11 cellular contexts compared by ENCODE assay signal in the genomic region with DNA sequence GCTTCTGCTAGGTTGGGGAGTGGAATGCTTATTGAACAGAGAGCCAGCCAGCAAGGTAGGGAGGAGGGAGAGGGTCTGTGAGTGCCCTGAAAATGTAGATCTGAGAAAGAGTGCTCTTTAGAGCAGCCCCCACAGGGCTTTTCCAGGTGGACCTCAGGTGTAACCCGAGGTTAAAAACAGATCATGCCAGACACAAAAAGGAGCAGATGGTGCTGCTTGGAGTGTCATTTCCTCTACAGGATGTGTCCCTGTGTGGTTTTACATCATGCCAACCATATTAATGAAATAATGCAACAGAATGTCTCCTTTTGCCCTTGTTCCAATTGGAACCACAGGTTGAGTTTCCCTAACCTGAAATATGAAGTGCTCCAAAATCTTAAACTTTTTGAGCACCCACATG. TPM values are rescaled to one million over a fixed set of nuclear protein-coding genes. Genes with fewer than 3 reads are reported as not detected.
A peak's percentile ranks its signal among the peaks of the same experiment; 100 is the strongest.
DNase-seq lines count a peak whose midpoint lies in the region; ATAC-seq and TF ChIP-seq lines count a peak whose summit lies in the region.
"Had no signal": no experiment of that assay in that cellular context is flagged by ENCODE, and none has a peak within 500 bp of the region (broad histone marks: within the 10 kb centered on the region; RNA-seq: fewer than 3 reads in every experiment).

No MANE protein-coding gene starts in this region.

- no peaks in the 10 kb centered on the region for H3K27me3 ChIP-seq in SU-DHL-6 (ENCODE audit: low read length)
- no peaks in the 10 kb centered on the region for H3K27me3 ChIP-seq in esophagus squamous epithelium
- no peaks in the 10 kb centered on the region for H3K27me3 ChIP-seq in upper lobe of left lung

- H4K20me1 ChIP-seq in SU-DHL-6 (ENCODE audit: low read depth, low read length), result peaks cover 15% of the 10 kb centered on the region; the same call in 1 of the 2 replicates

- peaks cover 56 to 100% (median 86%) of the 10 kb centered on the region in 3 donors for H3K4me1 ChIP-seq in esophagus squamous epithelium
- peaks cover 88 to 99% (median 94%) of the 10 kb centered on the region in 4 donors for H3K4me1 ChIP-seq in upper lobe of left lung

- H3K9me3 Mint-ChIP-seq in activated naive CD4-positive, alpha-beta T cell treated with anti-CD3 and anti-CD28 coated beads, Interleukin-2, amount 10 ng/mL, durations not matched to agents 7 days and 5 days, result no peaks in the 10 kb centered on the region

- H3K9me2 ChIP-seq in SU-DHL-6 (replicated peaks; ENCODE audit: insufficient read depth, low read length), result no peaks in the 10 kb centered on the region

- H3K27ac Mint-ChIP-seq in activated naive CD4-positive, alpha-beta T cell treated with anti-CD3 and anti-CD28 coated beads, Interleukin-2, amount 10 ng/mL, durations not matched to agents 7 days and 5 days, result peak overlapping the region; percentile 99

- no peak for DNase-seq in activated naive CD4-positive, alpha-beta T cell treated with anti-CD3 and anti-CD28 coated beads, Interleukin-2, amount 10 ng/mL, durations not matched to agents 7 days and 5 days
- DNase-seq in activated naive CD4-positive, alpha-beta T cell (lab: John Stamatoyannopoulos, UW), result no peak
- DNase-seq in esophagus squamous epithelium (lab: John Stamatoyannopoulos, UW) (no peak), upper lobe of left lung (no peak), NCI-H82 (lab: John Stamatoyannopoulos, UW) (no peak), GM10266 (ENCODE audit: extremely low spot score) (no peak)
- DNase-seq: occipital lobe; stimulated activated CD4-positive, alpha-beta T cell treated with anti-CD3 and anti-CD28 coated beads, Interleukin-1b, Interleukin-23, amount 100 ng/mL, for 48 hours had no signal

- H3K4me3 Mint-ChIP-seq in activated naive CD4-positive, alpha-beta T cell treated with anti-CD3 and anti-CD28 coated beads, Interleukin-2, amount 10 ng/mL, durations not matched to agents 7 days and 5 days, result no peak overlapping the region

- H2AFZ ChIP-seq in SU-DHL-6 (ENCODE audit: low read depth, low read length, severe bottlenecking), result no peak overlapping the region

- H3K79me2 ChIP-seq in SU-DHL-6 (ENCODE audit: insufficient read depth, low read length), result peaks cover 82% of the 10 kb centered on the region

- no peak for TF ChIP-seq EP300 in upper lobe of left lung (IDR thresholded peaks at IDR 0.05)

- CTCF ChIA-PET in activated naive CD4-positive, alpha-beta T cell treated with anti-CD3 and anti-CD28 coated beads, Interleukin-2, amount 10 ng/mL, durations not matched to agents 7 days and 5 days (lab: Charles Lee), result interaction anchor here (1.2 to 2.2 kb wide), 3 partner anchors 13 to 56 kb away, joined by 3 to 8 read pairs (median 4); no protein-coding TSS in a partner anchor

- TF ChIP-seq POLR2A in esophagus squamous epithelium (IDR thresholded peaks at IDR 0.05) (no peak), upper lobe of left lung (IDR thresholded peaks at IDR 0.05) (no peak)

- H3K36me3 Mint-ChIP-seq in activated naive CD4-positive, alpha-beta T cell treated with anti-CD3 and anti-CD28 coated beads, Interleukin-2, amount 10 ng/mL, durations not matched to agents 7 days and 5 days, result peaks cover 30% of the 10 kb centered on the region

- H3K4me1 Mint-ChIP-seq in activated naive CD4-positive, alpha-beta T cell treated with anti-CD3 and anti-CD28 coated beads, Interleukin-2, amount 10 ng/mL, durations not matched to agents 7 days and 5 days, result peaks cover 97% of the 10 kb centered on the region

- H3K36me3 ChIP-seq in SU-DHL-6 (ENCODE audit: low read length), result peaks cover 5% of the 10 kb centered on the region; the same call in 1 of the 2 replicates
- H3K36me3 ChIP-seq in esophagus squamous epithelium, result no peaks in the 10 kb centered on the region
- H3K36me3 ChIP-seq in upper lobe of left lung, result no peaks in the 10 kb centered on the region

- 11 to 38% methylated on average over 1 of the region's 1 CpG for WGBS in esophagus squamous epithelium, 2 donors
- 6 to 32% methylated on average over 1 of the region's 1 CpG for WGBS in upper lobe of left lung, 2 donors

- no peaks in the 10 kb centered on the region for H3K27me3 Mint-ChIP-seq in activated naive CD4-positive, alpha-beta T cell treated with anti-CD3 and anti-CD28 coated beads, Interleukin-2, amount 10 ng/mL, durations not matched to agents 7 days and 5 days

- peaks cover 32% of the 10 kb centered on the region for H3F3A ChIP-seq in SU-DHL-6 (ENCODE audit: insufficient read depth)

- H3K4me2 ChIP-seq in SU-DHL-6 (ENCODE audit: low read depth, low read length, poor library complexity, severe bottlenecking), result peak overlapping the region; percentile 91

- intact Hi-C loops in esophagus squamous epithelium (cut with DNase I), result no loop called here

- TF ChIP-seq CTCF in SU-DHL-6 (IDR thresholded peaks at IDR 0.05; ENCODE audit: insufficient read depth, low read length, poor library complexity, severe bottlenecking), result no peak
- TF ChIP-seq CTCF in esophagus squamous epithelium (IDR thresholded peaks at IDR 0.05), result no peak
- no peak for TF ChIP-seq CTCF in upper lobe of left lung (IDR thresholded peaks at IDR 0.05)
- TF ChIP-seq CTCF in GM10266 (IDR thresholded peaks at IDR 0.05; ENCODE audit: control insufficient read depth, insufficient read depth, low read depth, missing control alignments), result no peak

- H3K9me3 ChIP-seq in SU-DHL-6 (ENCODE audit: insufficient read depth, low read length) (no peaks in the 10 kb centered on the region), esophagus squamous epithelium (no peaks in the 10 kb centered on the region), upper lobe of left lung (no peaks in the 10 kb centered on the region)

- peak overlapping the region; percentile 79; the same call in 1 of the 2 replicates for H3K9ac ChIP-seq in SU-DHL-6 (ENCODE audit: low read length)

- ATAC-seq in upper lobe of left lung (ENCODE audit: low FRiP score in 2 of 2), result no peak
- ATAC-seq in HG03342 (IDR thresholded peaks at IDR 0.05; ENCODE audit: unreplicated experiment), result no peak

- H3K4me3 ChIP-seq in SU-DHL-6 (ENCODE audit: insufficient read depth, low read length, poor library complexity, severe bottlenecking) (no peak overlapping the region), esophagus squamous epithelium (no peak overlapping the region), upper lobe of left lung (no peak overlapping the region)

- H3K27ac ChIP-seq in SU-DHL-6 (ENCODE audit: low read depth, low read length) (peak overlapping the region; percentile 95), esophagus squamous epithelium (peak overlapping the region in 3 of 4 donors; percentile 59 to 100 (median 96)), upper lobe of left lung (peak overlapping the region in 3 of 4 donors; percentile 6 to 98 (median 31))

RNA-seq across cellular contexts. Expression of a gene that starts 6.4 kb away (rescaled TPM):
- total RNA-seq in esophagus squamous epithelium (10 to 100 TPM; 22.4 to 43.1 (median 27.8) TPM), upper lobe of left lung (10 to 100 TPM; 63.4 to 90.4 (median 81.6) TPM)

RNA-seq across cellular contexts. Expression of a gene that starts 43.1 kb away (rescaled TPM):
- total RNA-seq in esophagus squamous epithelium (under 1 TPM in 1 of 4 donors, not detected in 3; 0.22 TPM), upper lobe of left lung (not detected)
- total RNA-seq: fibroblast of villous mesenchyme had no signal

Comparison
In these comparisons a context has a peak if more than half of its experiments do, and no peak if none do; other contexts are left out.
1. H3K27ac ChIP-seq: peak in every context shown above with its lines; median percentile 96 in esophagus squamous epithelium; 95 in SU-DHL-6; 31 in upper lobe of left lung.